In the genomic region with DNA sequence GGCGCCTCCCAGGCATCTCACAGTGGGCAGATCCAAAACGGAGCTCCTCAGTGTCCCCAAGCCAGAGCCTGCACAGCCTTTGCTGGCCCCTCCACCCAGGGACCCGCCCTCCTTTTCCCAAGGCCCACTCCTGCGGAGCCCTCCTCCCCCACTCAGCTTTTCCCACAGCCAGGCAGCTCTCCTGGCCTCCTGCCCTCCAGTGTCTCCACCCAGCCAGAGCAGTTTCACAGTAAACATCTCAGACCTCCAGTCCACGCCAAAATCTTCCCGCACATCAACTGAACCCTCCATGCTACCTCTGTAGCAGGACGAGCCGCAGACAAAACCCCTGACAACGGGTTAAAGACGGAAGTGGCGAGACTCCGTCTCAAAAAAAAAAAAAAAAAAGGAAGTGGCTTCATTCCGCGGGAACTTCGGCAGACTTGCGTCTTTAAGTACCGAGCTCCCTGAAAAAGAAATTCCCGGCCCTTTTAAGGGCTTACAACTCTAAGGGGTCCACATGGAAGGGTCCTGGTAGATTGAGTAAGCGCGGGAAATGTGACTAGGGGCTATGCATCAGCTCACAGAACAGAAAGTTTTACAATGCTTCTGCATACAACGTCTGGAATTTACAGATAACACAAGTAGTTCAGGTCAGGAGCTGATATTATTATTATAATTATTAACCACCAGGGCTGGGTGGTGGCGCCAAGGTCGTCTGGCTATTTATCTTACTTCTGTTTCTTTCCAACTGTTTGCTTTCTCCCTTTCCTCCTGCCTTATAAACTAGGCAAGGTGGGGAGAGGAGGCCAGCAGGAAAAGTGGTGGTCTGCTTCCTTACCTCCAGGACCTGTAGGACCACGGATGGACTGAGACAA, we compare ENCODE assay signal across 1 cellular context.
TF ChIP-seq lines count a peak whose summit lies in the region.

No MANE protein-coding gene starts in this region.

TF ChIP-seq in GM23338, 12 proteins besides CTCF, POLR2A, EP300 and RAD21 (continued from another document):
- TF ChIP-seq, protein P1, sequence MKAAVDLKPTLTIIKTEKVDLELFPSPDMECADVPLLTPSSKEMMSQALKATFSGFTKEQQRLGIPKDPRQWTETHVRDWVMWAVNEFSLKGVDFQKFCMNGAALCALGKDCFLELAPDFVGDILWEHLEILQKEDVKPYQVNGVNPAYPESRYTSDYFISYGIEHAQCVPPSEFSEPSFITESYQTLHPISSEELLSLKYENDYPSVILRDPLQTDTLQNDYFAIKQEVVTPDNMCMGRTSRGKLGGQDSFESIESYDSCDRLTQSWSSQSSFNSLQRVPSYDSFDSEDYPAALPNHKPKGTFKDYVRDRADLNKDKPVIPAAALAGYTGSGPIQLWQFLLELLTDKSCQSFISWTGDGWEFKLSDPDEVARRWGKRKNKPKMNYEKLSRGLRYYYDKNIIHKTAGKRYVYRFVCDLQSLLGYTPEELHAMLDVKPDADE (IDR thresholded peaks at IDR 0.05) = no peak
TF ChIP-seq in GM23338: peak in this region for 0.
